In genomic region chr3:128123538-128124368, GRCh38 we compare ENCODE assay signal across 8 cellular contexts. TPM values are rescaled to one million over a fixed set of nuclear protein-coding genes. Genes with fewer than 3 reads are reported as not detected.
A peak's percentile ranks its signal among the peaks of the same experiment; 100 is the strongest.
DNase-seq lines count a peak whose midpoint lies in the region; ATAC-seq and TF ChIP-seq lines count a peak whose summit lies in the region.

RUVBL1 (minus strand) TSS chr3:128123812; CDS start chr3:128123724, 88 bp downstream.

- peak within 1 kb of the TSS; percentile 98 for H3K4me3 Mint-ChIP-seq in activated naive CD8-positive, alpha-beta T cell treated with anti-CD3 and anti-CD28 coated beads, Interleukin-2, amount 10 ng/mL, durations not matched to agents 7 days and 5 days

- H3K36me3 ChIP-seq in SU-DHL-6 (ENCODE audit: low read length) = no peaks in the 10 kb centered on the region
- H3K36me3 ChIP-seq in ovary = no peaks in the 10 kb centered on the region
- no peaks in the 10 kb centered on the region for H3K36me3 ChIP-seq in thyroid gland

- TF ChIP-seq CTCF in SU-DHL-6 (IDR thresholded peaks at IDR 0.05; ENCODE audit: insufficient read depth, low read length, poor library complexity, severe bottlenecking) (no peak), ovary (IDR thresholded peaks at IDR 0.05) (no peak), thyroid gland (IDR thresholded peaks at IDR 0.05) (no peak)

- peaks cover 10% of the 10 kb centered on the region; the same call in 1 of the 2 replicates for H3F3A ChIP-seq in SU-DHL-6 (ENCODE audit: insufficient read depth)

- H3K27me3 ChIP-seq in SU-DHL-6 (ENCODE audit: low read length) = no peaks in the 10 kb centered on the region
- H3K27me3 ChIP-seq in ovary = no peaks in the 10 kb centered on the region
- no peaks in the 10 kb centered on the region for H3K27me3 ChIP-seq in thyroid gland

- H3K9ac ChIP-seq in SU-DHL-6 (ENCODE audit: low read length) = peak within 1 kb of the TSS; percentile 92

- H3K27ac ChIP-seq in SU-DHL-6 (ENCODE audit: low read depth, low read length) = peak within 1 kb of the TSS; percentile 19; the same call in 1 of the 2 replicates
- H3K27ac ChIP-seq in ovary = peak within 1 kb of the TSS in 1 of 2 donors; percentile 43
- H3K27ac ChIP-seq in thyroid gland = peak within 1 kb of the TSS; percentile 17 to 62 (median 41)

- H3K4me1 ChIP-seq in ovary (ENCODE audit: insufficient read depth) (no peaks in the 10 kb centered on the region), thyroid gland (peaks cover 9 to 10% of the 10 kb centered on the region in 2 donors)

- TF ChIP-seq POLR2A in GM10847 (IDR thresholded peaks at IDR 0.05; ENCODE audit: extremely low read depth, insufficient read length) (peak; percentile 56), ovary (IDR thresholded peaks at IDR 0.05) (no peak), thyroid gland (IDR thresholded peaks at IDR 0.05) (peak in 1 of 2 donors; percentile 53)

- POLR2A ChIA-PET in activated naive CD8-positive, alpha-beta T cell treated with anti-CD3 and anti-CD28 coated beads, Interleukin-2, amount 10 ng/mL, durations not matched to agents 7 days and 5 days (lab: Charles Lee) = interaction anchor here (0.6 to 2.6 kb wide), 12 partner anchors 8 to 494 kb away, joined by 3 to 24 read pairs (median 4); partner anchors contain the start of genes EEFSEC and SEC61A1

- H3K4me3 ChIP-seq in SU-DHL-6 (ENCODE audit: insufficient read depth, low read length, poor library complexity, severe bottlenecking) (peak within 1 kb of the TSS; percentile 89), ovary (peak within 1 kb of the TSS; percentile 56), thyroid gland (replicated peaks in 1 of 3) (peak within 1 kb of the TSS; percentile 2 to 97 (median 88))

- peaks cover 22% of the 10 kb centered on the region for H3K4me1 Mint-ChIP-seq in activated naive CD8-positive, alpha-beta T cell treated with anti-CD3 and anti-CD28 coated beads, Interleukin-2, amount 10 ng/mL, durations not matched to agents 7 days and 5 days

- no peaks in the 10 kb centered on the region for H3K9me2 ChIP-seq in SU-DHL-6 (replicated peaks; ENCODE audit: insufficient read depth, low read length)

- no peaks in the 10 kb centered on the region for H3K27me3 Mint-ChIP-seq in activated naive CD8-positive, alpha-beta T cell treated with anti-CD3 and anti-CD28 coated beads, Interleukin-2, amount 10 ng/mL, durations not matched to agents 7 days and 5 days

- peak within 1 kb of the TSS; percentile 88 for H3K4me2 ChIP-seq in SU-DHL-6 (ENCODE audit: low read depth, low read length, poor library complexity, severe bottlenecking)

- H3K9me3 ChIP-seq in SU-DHL-6 (ENCODE audit: insufficient read depth, low read length) (no peaks in the 10 kb centered on the region), ovary (no peaks in the 10 kb centered on the region), thyroid gland (no peaks in the 10 kb centered on the region)

- intact Hi-C loops in head of caudate nucleus (cut with DNase I) = no loop called here
- intact Hi-C loops in ovary (cut with DNase I) = no loop called here
- intact Hi-C loops in thyroid gland (cut with DNase I) = no loop called here

- no peak for TF ChIP-seq EP300 in ovary (IDR thresholded peaks at IDR 0.05)

- peaks cover 25% of the 10 kb centered on the region for H3K79me2 ChIP-seq in SU-DHL-6 (ENCODE audit: insufficient read depth, low read length)

- peak; percentile 93 for DNase-seq in NCI-H128 (lab: John Stamatoyannopoulos, UW; ENCODE audit: unreplicated experiment)
- peak; percentile 93 for DNase-seq in activated naive CD8-positive, alpha-beta T cell treated with anti-CD3 and anti-CD28 coated beads, Interleukin-2, amount 10 ng/mL, durations not matched to agents 7 days and 5 days
- DNase-seq in head of caudate nucleus = peak; percentile 92 to 99 (median 98)
- DNase-seq in ovary = peak; percentile 95 to 98 (median 95)
- peak; percentile 96 to 98 for DNase-seq in thyroid gland

- H3K36me3 Mint-ChIP-seq in activated naive CD8-positive, alpha-beta T cell treated with anti-CD3 and anti-CD28 coated beads, Interleukin-2, amount 10 ng/mL, durations not matched to agents 7 days and 5 days = peaks cover 9% of the 10 kb centered on the region

- H2AFZ ChIP-seq in SU-DHL-6 (ENCODE audit: low read depth, low read length, severe bottlenecking) = peak within 1 kb of the TSS; percentile 87

- H4K20me1 ChIP-seq in SU-DHL-6 (ENCODE audit: low read depth, low read length) = no peaks in the 10 kb centered on the region

- H3K9me3 Mint-ChIP-seq in activated naive CD8-positive, alpha-beta T cell treated with anti-CD3 and anti-CD28 coated beads, Interleukin-2, amount 10 ng/mL, durations not matched to agents 7 days and 5 days = no peaks in the 10 kb centered on the region

- WGBS in ovary, 3 donors = 1% methylated on average over 46 to 47 of the region's 47 CpGs
- WGBS in thyroid gland, 2 donors = 4 to 5% methylated on average over 32 to 39 of the region's 47 CpGs

- ATAC-seq in HG02678 (IDR thresholded peaks at IDR 0.05; ENCODE audit: unreplicated experiment) = peak; percentile 100
- ATAC-seq in activated naive CD8-positive, alpha-beta T cell treated with anti-CD3 and anti-CD28 coated beads, Interleukin-2, amount 10 ng/mL, durations not matched to agents 7 days and 5 days (ENCODE audit: low read depth) = peak; percentile 99

- H3K27ac Mint-ChIP-seq in activated naive CD8-positive, alpha-beta T cell treated with anti-CD3 and anti-CD28 coated beads, Interleukin-2, amount 10 ng/mL, durations not matched to agents 7 days and 5 days = peak within 1 kb of the TSS; percentile 94

RNA-seq across cellular contexts. Expression of gene RUVBL1, which starts in this region (rescaled TPM):
- total RNA-seq in activated naive CD8-positive, alpha-beta T cell treated with anti-CD3 and anti-CD28 coated beads, Interleukin-2, amount 10 ng/mL, durations not matched to agents 7 days and 5 days = 10 to 100 TPM; 37.0 to 37.2 TPM
- total RNA-seq in ovary (10 to 100 TPM; 15.6 to 34.6 (median 25.1) TPM), thyroid gland (10 to 100 TPM; 23.4 to 44.1 (median 29.6) TPM)
- polyA plus RNA-seq in ovary = 10 to 100 TPM; 16.3 to 37.9 TPM
